ENCODE assay signal across 15 cellular contexts in the genomic region with DNA sequence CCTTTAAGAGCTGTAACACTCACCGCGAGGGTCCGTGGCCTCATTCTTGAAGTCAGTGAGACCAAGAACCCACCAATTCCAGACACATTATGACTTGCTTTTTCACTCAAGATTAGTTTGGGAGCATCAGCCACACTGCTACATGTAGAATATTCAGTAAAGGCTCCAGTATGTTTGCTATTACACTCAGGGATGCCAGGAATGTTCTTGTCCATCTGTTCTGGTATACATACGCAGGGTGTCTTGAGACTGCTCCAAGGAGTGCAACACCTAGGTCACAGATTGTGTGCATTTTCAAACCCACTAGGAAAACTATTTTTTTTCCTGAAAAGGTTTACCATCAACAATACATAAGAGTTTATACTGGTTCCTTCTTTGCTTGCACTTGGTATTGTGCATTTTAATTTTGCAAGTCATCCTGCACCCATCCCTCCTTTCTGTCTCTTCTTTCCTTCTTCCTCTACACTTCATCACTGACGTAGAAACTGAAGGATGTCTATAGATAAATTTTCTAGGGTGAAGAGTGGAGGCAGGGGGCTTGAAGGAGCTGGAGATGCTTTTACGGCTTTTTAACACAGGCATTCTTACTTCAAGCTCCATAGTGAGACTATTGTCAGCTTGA. TPM values are rescaled to one million over a fixed set of nuclear protein-coding genes. Genes with fewer than 3 reads are reported as not detected.
"Had no signal": no experiment of that assay in that cellular context is flagged by ENCODE, and none has a peak within 500 bp of the region (broad histone marks: within the 10 kb centered on the region; RNA-seq: fewer than 3 reads in every experiment).

No MANE protein-coding gene starts in this region.

- H3K9me3 ChIP-seq: uterus had no signal

- DNase-seq: activated CD8-positive, alpha-beta memory T cell treated with anti-CD3 and anti-CD28 coated beads, Interleukin-2, amount 50 U/mL, for 4 hours; activated CD8-positive, alpha-beta T cell treated with anti-CD3 and anti-CD28 coated beads for 36 hours; activated T-cell treated with anti-CD3 and anti-CD28 coated beads, Interleukin-2, amount 50 U/mL, for 72 hours; foreskin keratinocyte; natural killer cell; stimulated activated CD4-positive, alpha-beta T cell treated with anti-CD3 and anti-CD28 coated beads, Interleukin-2, amount 100 ng/mL, for 48 hours; stimulated activated CD8-positive, alpha-beta memory T cell treated with anti-CD3 and anti-CD28 coated beads, Interleukin-4, amount 100 ng/mL, for 48 hours; T-cell; T1000; uterus had no signal

- H3K36me3 ChIP-seq: esophagus muscularis mucosa, uterus had no signal

- H3K27me3 Mint-ChIP-seq: activated CD8-positive, alpha-beta T cell treated with anti-CD3 and anti-CD28 coated beads for 36 hours; stimulated activated naive CD8-positive, alpha-beta T cell treated with anti-CD3 and anti-CD28 coated beads, Interleukin-15, Interleukin-2, amounts not matched to agents 100 ng/mL and 50 ng/mL, for 24 hours; T-cell had no signal

- H3K4me3 ChIP-seq: esophagus muscularis mucosa, uterus had no signal

- H3K27me3 ChIP-seq: esophagus muscularis mucosa, foreskin keratinocyte, uterus had no signal

- H3K9me3 Mint-ChIP-seq: activated T-cell treated with anti-CD3 and anti-CD28 coated beads, Interleukin-2, amount 50 U/mL, for 72 hours; stimulated activated naive CD8-positive, alpha-beta T cell treated with anti-CD3 and anti-CD28 coated beads, Interleukin-15, Interleukin-2, amounts not matched to agents 100 ng/mL and 50 ng/mL, for 24 hours had no signal

- FAIRE-seq: astrocyte, islet of Langerhans had no signal

- H3K4me1 ChIP-seq: uterus had no signal

- H3K27ac Mint-ChIP-seq: activated CD8-positive, alpha-beta T cell treated with anti-CD3 and anti-CD28 coated beads for 36 hours; activated T-cell treated with anti-CD3 and anti-CD28 coated beads, Interleukin-2, amount 50 U/mL, for 72 hours; natural killer cell; stimulated activated naive CD8-positive, alpha-beta T cell treated with anti-CD3 and anti-CD28 coated beads, Interleukin-15, Interleukin-2, amounts not matched to agents 100 ng/mL and 50 ng/mL, for 24 hours; T-cell had no signal

- H3K4me1 Mint-ChIP-seq: natural killer cell, T-cell had no signal

- ATAC-seq: activated CD8-positive, alpha-beta T cell treated with anti-CD3 and anti-CD28 coated beads for 36 hours; activated T-cell treated with anti-CD3 and anti-CD28 coated beads, Interleukin-2, amount 50 U/mL, for 72 hours; foreskin keratinocyte; natural killer cell; T-cell had no signal

- H3K36me3 Mint-ChIP-seq: natural killer cell, T-cell had no signal

- H3K4me3 Mint-ChIP-seq: activated CD8-positive, alpha-beta T cell treated with anti-CD3 and anti-CD28 coated beads for 36 hours; activated T-cell treated with anti-CD3 and anti-CD28 coated beads, Interleukin-2, amount 50 U/mL, for 72 hours; natural killer cell; stimulated activated naive CD8-positive, alpha-beta T cell treated with anti-CD3 and anti-CD28 coated beads, Interleukin-15, Interleukin-2, amounts not matched to agents 100 ng/mL and 50 ng/mL, for 24 hours; T-cell had no signal

- H3K27ac ChIP-seq: foreskin keratinocyte, uterus, VCaP had no signal

RNA-seq across cellular contexts. Expression of a gene that starts 35.3 kb away (rescaled TPM):
- total RNA-seq: activated CD8-positive, alpha-beta T cell treated with anti-CD3 and anti-CD28 coated beads for 36 hours; natural killer cell had no signal
